ENCODE assay signal across 8 cellular contexts in the genomic region with DNA sequence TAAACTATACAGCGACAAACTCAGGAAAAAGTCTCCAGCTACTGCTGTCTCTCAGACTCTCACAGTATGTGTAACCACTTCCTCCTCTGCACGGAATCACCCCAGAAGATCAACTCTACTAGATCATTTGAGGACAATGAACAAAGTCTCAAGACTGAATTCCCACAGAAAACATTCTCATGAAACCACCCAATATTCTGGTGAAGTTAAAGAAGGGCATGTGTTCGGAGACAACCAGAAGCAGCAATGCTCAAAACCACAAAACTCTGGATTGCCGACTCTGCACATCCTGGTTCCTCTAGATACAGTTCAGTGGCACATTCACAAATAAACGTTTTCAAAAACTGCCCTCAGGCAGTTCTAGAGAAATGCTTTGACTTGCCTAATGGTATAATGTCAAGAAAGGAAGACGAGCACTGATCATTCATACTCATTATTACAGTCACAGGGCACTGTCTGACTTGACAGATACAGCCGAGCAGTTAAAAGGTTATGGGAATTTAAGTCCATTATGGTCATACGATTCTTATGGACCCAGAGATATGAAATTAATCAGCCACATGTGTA.
A peak's percentile ranks its signal among the peaks of the same experiment; 100 is the strongest.
DNase-seq lines count a peak whose midpoint lies in the region; ATAC-seq, FAIRE-seq and TF ChIP-seq lines count a peak whose summit lies in the region.

No MANE protein-coding gene starts in this region.

- BruUV-seq in MCF 10A (replicated peaks; lab: Mats Ljungman, UMichigan), result no TSS peak

- H3K9me3 Mint-ChIP-seq in MCF 10A (ENCODE audit: unreplicated experiment), result no peaks in the 10 kb centered on the region

- no peak overlapping the region for H3K4me2 ChIP-seq in A549

- TF ChIP-seq EP300 in A549 (IDR thresholded peaks at IDR 0.05), result no peak

- H3K9me3 ChIP-seq in A549, result no peaks in the 10 kb centered on the region
- no peaks in the 10 kb centered on the region for H3K9me3 ChIP-seq in RWPE2 (ENCODE audit: severe bottlenecking)

- no peaks in the 10 kb centered on the region for H3K27me3 ChIP-seq in RWPE2 (ENCODE audit: insufficient read depth, poor library complexity, severe bottlenecking)

- H3K4me3 Mint-ChIP-seq in MCF 10A (ENCODE audit: unreplicated experiment), result peak overlapping the region; percentile 28

- no peak for TF ChIP-seq POLR2A in A549 (IDR thresholded peaks at IDR 0.05; ENCODE audit: low read length)

- no peaks in the 10 kb centered on the region for H3K36me3 Mint-ChIP-seq in MCF 10A (ENCODE audit: insufficient read depth, unreplicated experiment)

- 0 out of 2 replicates have a peak, but pooled peaks cover 7% of the 10 kb centered on the region for H3K36me3 ChIP-seq in RWPE2 (ENCODE audit: low read depth)

- POLR2A ChIA-PET in A549 (lab: Yijun Ruan, JAX) (no interaction called here), MCF 10A (lab: Yijun Ruan, JAX) (interaction anchor here (0.8 to 1.7 kb wide), 2 partner anchors 8 to 18 kb away, joined by 3 to 4 read pairs; no protein-coding TSS in a partner anchor)

- TF ChIP-seq CTCF in A549 (IDR thresholded peaks at IDR 0.05) (no peak), RWPE2 (IDR thresholded peaks at IDR 0.05; ENCODE audit: poor library complexity, severe bottlenecking) (no peak), MCF 10A (IDR thresholded peaks at IDR 0.05; ENCODE audit: unreplicated experiment) (no peak)

- no peak for TF ChIP-seq RAD21 in A549 (conservative IDR thresholded peaks at IDR 0.05 in 1 of 2, IDR thresholded peaks at IDR 0.05 in 1 of 2)

- H3K27ac Mint-ChIP-seq in MCF 10A (ENCODE audit: low read depth, unreplicated experiment), result peak overlapping the region; percentile 77

- H3K4me1 ChIP-seq in A549, result peaks cover 32% of the 10 kb centered on the region
- H3K4me1 ChIP-seq in RWPE2 (ENCODE audit: insufficient read depth, poor library complexity, severe bottlenecking), result peaks cover 45% of the 10 kb centered on the region

- CTCF ChIA-PET in A549 (lab: Yijun Ruan, JAX), result interaction anchor here (1.0 kb wide), 1 partner anchor 23 kb away, joined by 3 read pairs; no protein-coding TSS in a partner anchor
- CTCF ChIA-PET in MCF 10A (lab: Yijun Ruan, JAX), result interaction anchor here (0.6 kb wide), 1 partner anchor 82 kb away, joined by 3 read pairs; no protein-coding TSS in a partner anchor

- ATAC-seq in A549 (no peak), GM18907 (IDR thresholded peaks at IDR 0.05; ENCODE audit: unreplicated experiment) (peak; percentile 96), HG03097 (IDR thresholded peaks at IDR 0.05; ENCODE audit: low FRiP score, unreplicated experiment) (peak; percentile 82), RWPE2 (ENCODE audit: low read depth) (peak; percentile 76)

- intact Hi-C loops in MCF 10A (cut with micrococcal nuclease), result no loop called here

- no peak for DNase-seq in A549 (ENCODE audit: low read depth in 1 of 2, low spot score in 1 of 2)
- DNase-seq in RWPE2 (ENCODE audit: low spot score), result no peak
- peak; percentile 42 for DNase-seq in MCF 10A (ENCODE audit: unreplicated experiment)
- peak; percentile 81 for DNase-seq in myocyte (ENCODE audit: low read depth)
- no peak for DNase-seq in superior temporal gyrus (ENCODE audit: extremely low spot score)
- no peak for DNase-seq in effector CD8-positive, alpha-beta T cell (lab: John Stamatoyannopoulos, UW)

- no peak overlapping the region for H3K4me3 ChIP-seq in A549
- no peak overlapping the region for H3K4me3 ChIP-seq in RWPE2 (ENCODE audit: severe bottlenecking)

- peaks cover 18% of the 10 kb centered on the region for H3K4me1 Mint-ChIP-seq in MCF 10A (ENCODE audit: insufficient read depth, unreplicated experiment)

- WGBS in A549 (ENCODE audit: missing lambda C conversion rate), result 69% methylated on average over 8 of the region's 8 CpGs

- peak overlapping the region; percentile 1 to 21; a peak in 1 of 6 replicates for H3K27ac ChIP-seq in A549
- peak overlapping the region; percentile 65 for H3K27ac ChIP-seq in RWPE2 (ENCODE audit: poor library complexity, severe bottlenecking)

- no peaks in the 10 kb centered on the region for H3K27me3 Mint-ChIP-seq in MCF 10A (ENCODE audit: insufficient read depth, unreplicated experiment)

- no peak for FAIRE-seq in A549 (lab: Jason Lieb, UNC)

TF ChIP-seq in A549, 52 proteins besides CTCF, POLR2A, EP300 and RAD21:
- TF ChIP-seq HEYL (CRISPR knock-in tag; IDR thresholded peaks at IDR 0.05) (no peak), MAFK (IDR thresholded peaks at IDR 0.05; ENCODE audit: partially characterized antibody) (peak; percentile 64)

Comparison
In these comparisons a context has a peak if more than half of its experiments do, and no peak if none do; other contexts are left out.
1. ATAC-seq: peak in GM18907 (single experiment), HG03097 (single experiment) and RWPE2 (single experiment); none in A549 (0 of 2).
2. DNase-seq: peak in MCF 10A (single experiment) and myocyte (single experiment); none in A549 (0 of 2), RWPE2 (single experiment), superior temporal gyrus (single experiment) and effector CD8-positive, alpha-beta T cell (single experiment).